ENCODE assay signal across 1 cellular context in the genomic region with DNA sequence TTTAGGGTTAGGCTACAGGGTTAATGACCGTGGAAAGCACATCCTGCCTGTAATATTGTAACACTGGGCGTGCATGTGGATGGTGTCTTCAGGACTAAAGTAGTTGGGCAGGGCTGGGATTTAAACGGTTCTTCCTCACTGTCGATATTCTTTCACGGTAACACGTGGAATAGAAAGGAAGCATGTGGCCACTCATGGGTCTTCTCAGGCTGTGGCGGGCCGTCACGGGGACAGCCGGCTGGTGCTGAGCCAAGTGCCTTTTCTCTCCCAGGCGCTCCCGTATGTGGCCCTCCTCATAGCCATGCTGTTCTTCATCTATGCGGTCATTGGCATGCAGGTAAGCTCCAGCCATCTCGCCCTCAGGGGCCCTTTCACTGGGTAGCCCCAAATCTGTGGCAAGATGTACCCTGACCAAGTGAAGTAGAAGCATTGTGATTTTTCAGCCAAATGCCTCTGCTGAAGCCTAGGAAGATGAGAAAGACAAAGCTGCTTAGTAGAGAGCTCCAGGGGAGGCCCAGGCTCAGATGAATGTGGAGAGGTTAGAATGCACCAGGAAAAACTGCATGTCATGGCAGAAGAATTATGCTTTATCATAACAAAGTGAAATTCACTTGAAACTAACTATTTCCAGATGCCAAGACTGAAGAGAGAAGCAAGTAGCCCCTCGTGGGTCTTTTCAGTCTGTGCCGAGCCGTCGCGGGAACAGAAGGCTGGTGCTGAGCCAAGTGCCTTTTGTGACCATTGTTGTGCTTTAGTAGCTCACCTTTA.
TF ChIP-seq lines count a peak whose summit lies in the region.

No MANE protein-coding gene starts in this region.

TF ChIP-seq in H1, 55 proteins besides CTCF, POLR2A, EP300 and RAD21 (continued from another document):
- TF ChIP-seq ATF3 (IDR thresholded peaks at IDR 0.05; ENCODE audit: insufficient read depth, low read depth, low read length) (no peak), HDAC2 (IDR thresholded peaks at IDR 0.05; ENCODE audit: borderline replicate concordance in 1 of 2, low read depth in 2 of 2, low read length in 2 of 2) (no peak), SIRT6 (IDR thresholded peaks at IDR 0.05; ENCODE audit: low read length) (no peak), CEBPB (IDR thresholded peaks at IDR 0.05; ENCODE audit: low read depth, low read length) (no peak), SIN3A (conservative IDR thresholded peaks at IDR 0.05 in 1 of 2, IDR thresholded peaks at IDR 0.05 in 1 of 2; ENCODE audit: low read depth in 1 of 2, low read length in 2 of 2) (no peak), SIX5 (IDR thresholded peaks at IDR 0.05; ENCODE audit: low read depth, low read length) (no peak), KDM1A (IDR thresholded peaks at IDR 0.05; ENCODE audit: borderline replicate concordance, low read length) (no peak), NRF1 (IDR thresholded peaks at IDR 0.05; ENCODE audit: low read depth, low read length) (no peak), BCL11A (IDR thresholded peaks at IDR 0.05; ENCODE audit: low read depth in 2 of 2, low read length in 2 of 2) (no peak)
